In the genomic region with DNA sequence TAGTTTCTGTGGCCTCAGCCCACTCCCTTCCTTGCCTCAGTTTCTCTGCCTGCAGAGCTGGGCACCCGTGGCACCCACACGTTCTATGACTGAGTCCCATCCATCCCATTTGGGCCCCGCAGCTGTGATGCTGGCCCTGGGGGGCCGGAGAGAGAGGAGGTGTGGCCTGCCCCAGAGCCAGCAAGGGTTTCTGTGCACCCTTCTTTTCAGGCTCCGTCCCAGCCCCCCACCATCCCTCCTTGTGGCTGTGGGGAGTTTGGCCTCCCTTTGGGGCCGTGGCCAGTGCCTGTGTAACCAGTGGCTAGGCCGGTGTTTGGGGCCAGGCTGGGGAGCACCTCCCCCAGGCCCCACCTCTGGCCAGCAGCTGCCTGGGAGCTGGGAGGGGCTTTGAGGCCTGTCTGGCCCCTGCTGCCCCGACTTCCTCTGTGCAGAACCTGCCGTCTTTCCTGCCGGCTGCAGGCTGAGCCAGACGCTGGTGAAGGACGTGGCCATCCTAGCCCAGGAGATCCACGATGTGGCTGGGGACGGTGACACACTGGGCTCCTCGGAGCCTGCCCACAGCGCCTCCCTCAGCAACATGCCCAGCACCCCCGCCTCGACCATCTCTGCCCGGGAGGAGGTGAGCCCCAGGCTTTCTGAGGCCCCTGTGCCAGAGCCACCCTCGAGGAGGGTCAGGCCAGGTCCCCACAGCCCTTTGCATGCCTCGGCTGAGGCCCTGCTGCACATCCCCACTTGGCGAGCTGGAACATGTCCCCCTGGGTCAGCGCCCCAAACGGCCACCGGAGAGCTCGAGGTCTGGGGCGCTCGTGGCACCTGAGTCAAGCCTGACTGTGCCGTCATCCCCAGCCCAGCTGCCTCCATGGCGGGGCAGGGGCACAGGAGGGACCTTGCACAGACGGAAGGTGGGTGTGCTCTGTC, we compare ENCODE assay signal across 1 cellular context.
TF ChIP-seq lines count a peak whose summit lies in the region.

No MANE protein-coding gene starts in this region.

TF ChIP-seq in HepG2, 621 proteins besides CTCF, POLR2A, EP300 and RAD21:
- TF ChIP-seq TARDBP (CRISPR knock-in tag; IDR thresholded peaks at IDR 0.05) = peak; percentile 17; the same call in 1 of the 2 replicates
- TF ChIP-seq, protein P1, sequence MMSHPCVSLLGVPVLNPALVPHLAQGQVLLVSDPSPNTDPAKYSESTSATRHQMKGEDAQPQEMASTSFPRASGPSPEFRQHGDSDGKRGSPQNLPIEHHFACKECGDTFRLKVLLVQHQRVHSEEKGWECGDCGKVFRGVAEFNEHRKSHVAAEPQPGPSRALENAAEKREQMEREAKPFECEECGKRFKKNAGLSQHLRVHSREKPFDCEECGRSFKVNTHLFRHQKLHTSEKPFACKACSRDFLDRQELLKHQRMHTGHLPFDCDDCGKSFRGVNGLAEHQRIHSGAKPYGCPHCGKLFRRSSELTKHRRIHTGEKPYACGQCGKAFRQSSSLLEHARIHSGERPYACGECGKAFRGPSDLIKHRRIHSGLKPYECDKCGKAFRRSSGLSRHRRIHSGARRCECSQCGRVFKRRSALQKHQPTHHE (CRISPR knock-in tag; IDR thresholded peaks at IDR 0.05; ENCODE audit: borderline replicate concordance) = no peak
- TF ChIP-seq MZF1 (CRISPR knock-in tag; IDR thresholded peaks at IDR 0.05; ENCODE audit: borderline replicate concordance) = no peak
- TF ChIP-seq, protein P2, sequence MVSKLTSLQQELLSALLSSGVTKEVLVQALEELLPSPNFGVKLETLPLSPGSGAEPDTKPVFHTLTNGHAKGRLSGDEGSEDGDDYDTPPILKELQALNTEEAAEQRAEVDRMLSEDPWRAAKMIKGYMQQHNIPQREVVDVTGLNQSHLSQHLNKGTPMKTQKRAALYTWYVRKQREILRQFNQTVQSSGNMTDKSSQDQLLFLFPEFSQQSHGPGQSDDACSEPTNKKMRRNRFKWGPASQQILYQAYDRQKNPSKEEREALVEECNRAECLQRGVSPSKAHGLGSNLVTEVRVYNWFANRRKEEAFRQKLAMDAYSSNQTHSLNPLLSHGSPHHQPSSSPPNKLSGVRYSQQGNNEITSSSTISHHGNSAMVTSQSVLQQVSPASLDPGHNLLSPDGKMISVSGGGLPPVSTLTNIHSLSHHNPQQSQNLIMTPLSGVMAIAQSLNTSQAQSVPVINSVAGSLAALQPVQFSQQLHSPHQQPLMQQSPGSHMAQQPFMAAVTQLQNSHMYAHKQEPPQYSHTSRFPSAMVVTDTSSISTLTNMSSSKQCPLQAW (CRISPR knock-in tag; IDR thresholded peaks at IDR 0.05) = no peak
- peak; percentile 80 for TF ChIP-seq AGO2 (optimal IDR thresholded peaks at IDR 0.05; ENCODE audit: low read depth, low read length)
